ENCODE assay signal across 1 cellular context in the genomic region with DNA sequence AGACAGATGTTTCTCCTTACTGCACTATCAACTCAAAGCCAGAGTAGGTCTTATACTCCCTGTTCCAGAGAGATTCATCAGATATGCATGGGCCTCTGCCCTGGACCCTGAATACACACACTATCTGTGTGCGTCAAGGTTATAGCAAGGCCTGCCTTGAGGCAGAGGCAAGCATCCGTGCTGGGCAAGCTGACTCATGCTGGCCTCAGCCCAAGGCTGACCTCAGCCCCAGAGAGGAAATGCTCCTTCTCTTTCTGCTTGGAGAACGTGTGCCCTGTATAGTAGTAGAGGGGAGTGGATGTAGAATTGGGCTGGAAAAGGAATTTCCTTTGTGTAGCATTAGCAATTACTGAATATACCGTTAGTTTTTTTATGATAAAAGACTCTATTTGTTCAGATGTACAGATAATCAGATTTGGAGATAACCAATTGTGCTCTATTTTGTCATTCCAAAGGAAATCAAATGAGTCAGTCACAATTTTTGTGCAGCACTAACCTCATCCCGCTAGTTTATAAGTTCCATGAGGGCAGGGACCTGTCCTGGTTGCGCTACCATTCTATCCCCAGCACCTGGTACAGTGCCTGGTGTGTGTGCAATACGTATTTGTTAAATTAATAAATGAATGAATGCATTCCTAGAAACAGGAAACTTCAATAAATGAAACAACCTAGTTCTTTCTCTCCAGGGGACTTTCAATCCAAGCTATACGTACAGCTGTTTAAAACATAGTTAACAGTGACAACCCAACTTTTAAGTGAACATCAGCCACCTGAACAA.
A peak's percentile ranks its signal among the peaks of the same experiment; 100 is the strongest.
TF ChIP-seq lines count a peak whose summit lies in the region.

No MANE protein-coding gene starts in this region.

TF ChIP-seq in K562, 482 proteins besides CTCF, POLR2A, EP300 and RAD21 (continued from another document):
- TF ChIP-seq FOXA1 (IDR thresholded peaks at IDR 0.05; ENCODE audit: borderline replicate concordance) (no peak), TAF1 (IDR thresholded peaks at IDR 0.05; ENCODE audit: control insufficient read depth, extremely low read depth, insufficient read depth, low read length, severe bottlenecking) (peak; percentile 54), SPI1 (IDR thresholded peaks at IDR 0.05; ENCODE audit: borderline replicate concordance, low read depth, low read length) (peak; percentile 88), ARNT (IDR thresholded peaks at IDR 0.05) (peak; percentile 75 to 83; a peak in 2 of 4 replicates), SMAD4 (CRISPR knock-in tag; conservative IDR thresholded peaks at IDR 0.05) (peak; percentile 74), POLR2AphosphoS5 (IDR thresholded peaks at IDR 0.05; ENCODE audit: control insufficient read depth, insufficient read depth, low read depth, low read length) (peak; percentile 94), TARDBP (IDR thresholded peaks at IDR 0.05) (peak; percentile 29; the same call in 1 of the 2 replicates), ZNF384 (IDR thresholded peaks at IDR 0.05; ENCODE audit: low read depth, low read length) (peak; percentile 89), PTRF (tag; IDR thresholded peaks at IDR 0.05) (no peak), MBD2 (IDR thresholded peaks at IDR 0.05; ENCODE audit: borderline replicate concordance, low read depth) (peak; percentile 44; the same call in 1 of the 2 replicates)
